ENCODE assay signal across 18 cellular contexts in the genomic region with DNA sequence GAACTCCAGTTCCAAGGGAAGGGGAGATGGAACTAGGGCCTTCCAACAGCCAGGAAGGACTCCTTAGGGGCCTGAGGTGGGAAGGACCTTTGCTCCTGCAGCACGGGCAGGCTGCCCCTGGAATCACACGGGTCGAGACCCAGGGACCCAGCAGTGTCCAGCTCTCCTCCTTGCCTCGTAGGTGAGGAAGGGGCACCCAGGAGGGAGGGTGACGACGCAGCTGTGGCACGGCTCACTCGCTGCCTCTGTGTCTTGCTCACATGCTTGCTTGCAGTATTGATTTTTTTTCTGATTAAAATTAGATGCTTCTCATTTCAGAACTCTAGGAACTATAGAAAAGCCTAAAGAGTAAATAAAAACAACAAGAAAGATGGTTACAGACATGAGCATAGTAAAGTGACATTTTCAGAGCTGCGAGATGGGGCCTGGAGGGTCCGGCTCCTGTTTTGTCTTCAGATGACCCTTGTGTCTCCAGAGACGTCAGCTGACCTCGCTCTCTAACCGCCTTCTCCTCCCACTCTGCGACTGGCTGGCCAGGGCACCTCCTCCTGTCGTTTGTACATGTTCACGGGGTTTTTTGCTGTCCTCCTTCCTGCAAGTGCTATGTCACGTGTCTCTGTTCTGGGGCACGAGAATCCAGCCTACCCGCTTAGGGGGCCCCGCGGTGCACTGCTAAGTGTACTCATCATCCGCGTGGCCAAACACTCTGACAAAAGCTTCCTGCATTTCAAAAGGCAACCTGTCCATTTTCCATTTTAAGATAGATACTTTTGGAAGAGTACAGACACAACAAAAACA.
A peak's percentile ranks its signal among the peaks of the same experiment; 100 is the strongest.
DNase-seq lines count a peak whose midpoint lies in the region; ATAC-seq and TF ChIP-seq lines count a peak whose summit lies in the region.
"Had no signal": no experiment of that assay in that cellular context is flagged by ENCODE, and none has a peak within 500 bp of the region (broad histone marks: within the 10 kb centered on the region; RNA-seq: fewer than 3 reads in every experiment).

No MANE protein-coding gene starts in this region.

- peaks cover 0 to 13% of the 10 kb centered on the region in 2 donors for H3K9me3 Mint-ChIP-seq in stimulated activated naive CD8-positive, alpha-beta T cell treated with anti-CD3 and anti-CD28 coated beads, Interleukin-15, amount 100 ng/mL, for 72 hours
- H3K9me3 Mint-ChIP-seq: central memory CD8-positive, alpha-beta T cell had no signal

- ATAC-seq in stimulated activated naive CD8-positive, alpha-beta T cell treated with anti-CD3 and anti-CD28 coated beads, Interleukin-15, amount 100 ng/mL, for 72 hours, result no peak

- no peak overlapping the region for H3K4me3 Mint-ChIP-seq in stimulated activated naive CD8-positive, alpha-beta T cell treated with anti-CD3 and anti-CD28 coated beads, Interleukin-15, amount 100 ng/mL, for 72 hours
- H3K4me3 Mint-ChIP-seq: central memory CD8-positive, alpha-beta T cell had no signal

- intact Hi-C loops in posterior vena cava (cut with DNase I), result no loop called here

- no peak for TF ChIP-seq CTCF in foreskin fibroblast (IDR thresholded peaks at IDR 0.05; ENCODE audit: low read depth, low read length)

- DNase-seq in DMS53 (lab: John Stamatoyannopoulos, UW) (peak; percentile 51), DMS53 treated with DMSO at 0.1 percent for 48 hours (lab: John Stamatoyannopoulos, UW; ENCODE audit: unreplicated experiment) (no peak), foreskin fibroblast (peak; percentile 9 to 42), posterior vena cava (ENCODE audit: low spot score) (peak; percentile 81), ureter (ENCODE audit: low spot score) (peak; percentile 66), NCI-H2081 (lab: John Stamatoyannopoulos, UW) (no peak), SIG-M5 (lab: John Stamatoyannopoulos, UW) (no peak)
- DNase-seq in stimulated activated naive CD8-positive, alpha-beta T cell treated with anti-CD3 and anti-CD28 coated beads, Interleukin-15, amount 100 ng/mL, for 72 hours, result no peak
- DNase-seq: activated CD4-positive, alpha-beta T cell treated with anti-CD3 and anti-CD28 coated beads, Interleukin-2, amount 50 U/mL, for 4 hours; activated naive CD4-positive, alpha-beta T cell; effector memory CD4-positive, alpha-beta T cell; hypothalamus; NCI-H226; NK-92 treated with Interleukin-12 subunit alpha and Interleukin-12 subunit beta, amount 100 ng/mL, for 24 hours; small intestine; stimulated activated CD4-positive, alpha-beta T cell treated with anti-CD3 and anti-CD28 coated beads, Interleukin-4, amount 100 ng/mL, for 1 hour had no signal

- H3K27ac Mint-ChIP-seq in stimulated activated naive CD8-positive, alpha-beta T cell treated with anti-CD3 and anti-CD28 coated beads, Interleukin-15, amount 100 ng/mL, for 72 hours, result no peak overlapping the region

- peaks cover 3% of the 10 kb centered on the region for H3K4me1 Mint-ChIP-seq in stimulated activated naive CD8-positive, alpha-beta T cell treated with anti-CD3 and anti-CD28 coated beads, Interleukin-15, amount 100 ng/mL, for 72 hours

- no peak overlapping the region for H3K4me3 ChIP-seq in foreskin fibroblast (ENCODE audit: low read depth in 1 of 2, low read length in 2 of 2)
- H3K4me3 ChIP-seq: BLaER1 had no signal

- H3K27me3 Mint-ChIP-seq in stimulated activated naive CD8-positive, alpha-beta T cell treated with anti-CD3 and anti-CD28 coated beads, Interleukin-15, amount 100 ng/mL, for 72 hours, result no peaks in the 10 kb centered on the region

Comparison
In these comparisons a context has a peak if more than half of its experiments do, and no peak if none do; other contexts are left out.
1. DNase-seq: peak in DMS53 (single experiment), foreskin fibroblast (2 of 2), posterior vena cava (single experiment) and ureter (single experiment); none in DMS53 treated with DMSO at 0.1 percent for 48 hours (single experiment), NCI-H2081 (0 of 2), stimulated activated naive CD8-positive, alpha-beta T cell treated with anti-CD3 and anti-CD28 coated beads, Interleukin-15, amount 100 ng/mL, for 72 hours (0 of 2) and SIG-M5 (single experiment).